12 cellular contexts compared by ENCODE assay signal in genomic region chr15:63094495-63094931, GRCh38. TPM values are rescaled to one million over a fixed set of nuclear protein-coding genes. Genes with fewer than 3 reads are reported as not detected.
DNase-seq lines count a peak whose midpoint lies in the region; ATAC-seq and TF ChIP-seq lines count a peak whose summit lies in the region.
"Had no signal": no experiment of that assay in that cellular context is flagged by ENCODE, and none has a peak within 500 bp of the region (broad histone marks: within the 10 kb centered on the region; RNA-seq: fewer than 3 reads in every experiment).

No MANE protein-coding gene starts in this region.

- ATAC-seq in activated T-helper 17 cell treated with anti-CD3 and anti-CD28 coated beads, Interleukin-2, amount 50 U/mL, for 72 hours (replicated peaks), result no peak

- intact Hi-C loops in tibial artery (cut with DNase I; ENCODE audit: low total_unique reads), result loop anchor here (5.0 kb wide), 2 partner anchors 47 to 312 kb away; no protein-coding TSS in a partner anchor

- DNase-seq in SHP77 (lab: John Stamatoyannopoulos, UW) (peak; percentile 1 to 17), SHP77 treated with DMSO at 0.1 percent for 48 hours (lab: John Stamatoyannopoulos, UW) (no peak), SJSA1 (ENCODE audit: low read depth in 1 of 2, low spot score in 2 of 2) (peak; percentile 65 to 86), cardiac muscle cell (ENCODE audit: low read depth in 1 of 2, low spot score in 1 of 2) (peak in 1 of 2 donors; percentile 69), tibial artery (no peak), epidermal melanocyte (ENCODE audit: insufficient read length, low spot score) (no peak)
- no peak for DNase-seq in stimulated activated CD4-positive, alpha-beta T cell treated with anti-CD3 and anti-CD28 coated beads, Interleukin-4, amount 100 ng/mL, for 24 hours
- DNase-seq: activated CD4-positive, alpha-beta memory T cell treated with anti-CD3 and anti-CD28 coated beads, Interleukin-2, amount 10 ng/mL, durations not matched to agents 7 days and 5 days; activated naive CD8-positive, alpha-beta T cell treated with anti-CD3 and anti-CD28 coated beads for 36 hours; effector memory CD8-positive, alpha-beta T cell had no signal

- H3K4me1 Mint-ChIP-seq in activated T-helper 17 cell treated with anti-CD3 and anti-CD28 coated beads, Interleukin-2, amount 50 U/mL, for 72 hours, result peaks cover 4% of the 10 kb centered on the region

- TF ChIP-seq CTCF in cardiac muscle cell (IDR thresholded peaks at IDR 0.05; ENCODE audit: low read depth, low read length) (no peak), tibial artery (IDR thresholded peaks at IDR 0.05) (no peak)

- H3K36me3 Mint-ChIP-seq in activated T-helper 17 cell treated with anti-CD3 and anti-CD28 coated beads, Interleukin-2, amount 50 U/mL, for 72 hours (ENCODE audit: low read depth), result no peaks in the 10 kb centered on the region
- H3K36me3 Mint-ChIP-seq: activated naive CD8-positive, alpha-beta T cell treated with anti-CD3 and anti-CD28 coated beads for 36 hours had no signal

- no peak overlapping the region for H3K4me3 Mint-ChIP-seq in activated T-helper 17 cell treated with anti-CD3 and anti-CD28 coated beads, Interleukin-2, amount 50 U/mL, for 72 hours
- H3K4me3 Mint-ChIP-seq: activated CD4-positive, alpha-beta memory T cell treated with anti-CD3 and anti-CD28 coated beads, Interleukin-2, amount 10 ng/mL, durations not matched to agents 7 days and 5 days; activated naive CD8-positive, alpha-beta T cell treated with anti-CD3 and anti-CD28 coated beads for 36 hours; B cell; effector memory CD8-positive, alpha-beta T cell had no signal

- H3K9me3 Mint-ChIP-seq in activated T-helper 17 cell treated with anti-CD3 and anti-CD28 coated beads, Interleukin-2, amount 50 U/mL, for 72 hours, result no peaks in the 10 kb centered on the region
- H3K9me3 Mint-ChIP-seq: activated CD4-positive, alpha-beta memory T cell treated with anti-CD3 and anti-CD28 coated beads, Interleukin-2, amount 10 ng/mL, durations not matched to agents 7 days and 5 days; activated naive CD8-positive, alpha-beta T cell treated with anti-CD3 and anti-CD28 coated beads for 36 hours; effector memory CD8-positive, alpha-beta T cell had no signal

- H3K4me3 ChIP-seq in SJSA1 (no peak overlapping the region), cardiac muscle cell (no peak overlapping the region), tibial artery (no peak overlapping the region)

- no peaks in the 10 kb centered on the region for H3K27me3 ChIP-seq in SJSA1 (replicated peaks)
- no peaks in the 10 kb centered on the region for H3K27me3 ChIP-seq in cardiac muscle cell
- H3K27me3 ChIP-seq in tibial artery, result no peaks in the 10 kb centered on the region

- H3K9me3 ChIP-seq in SJSA1 (replicated peaks) (no peaks in the 10 kb centered on the region), cardiac muscle cell (ENCODE audit: low read depth) (no peaks in the 10 kb centered on the region), tibial artery (no peaks in the 10 kb centered on the region)

- H3K27ac Mint-ChIP-seq in activated T-helper 17 cell treated with anti-CD3 and anti-CD28 coated beads, Interleukin-2, amount 50 U/mL, for 72 hours, result no peak overlapping the region
- H3K27ac Mint-ChIP-seq: activated CD4-positive, alpha-beta memory T cell treated with anti-CD3 and anti-CD28 coated beads, Interleukin-2, amount 10 ng/mL, durations not matched to agents 7 days and 5 days; activated naive CD8-positive, alpha-beta T cell treated with anti-CD3 and anti-CD28 coated beads for 36 hours; B cell; effector memory CD8-positive, alpha-beta T cell had no signal

- H3K27me3 Mint-ChIP-seq in activated T-helper 17 cell treated with anti-CD3 and anti-CD28 coated beads, Interleukin-2, amount 50 U/mL, for 72 hours, result no peaks in the 10 kb centered on the region
- H3K27me3 Mint-ChIP-seq: activated naive CD8-positive, alpha-beta T cell treated with anti-CD3 and anti-CD28 coated beads for 36 hours; B cell had no signal

- H3K27ac ChIP-seq in SJSA1 (peak overlapping the region; percentile 97), cardiac muscle cell (peak overlapping the region; percentile 90), tibial artery (peak overlapping the region; percentile 32 to 37)

- H3K36me3 ChIP-seq in SJSA1, result no peaks in the 10 kb centered on the region
- no peaks in the 10 kb centered on the region for H3K36me3 ChIP-seq in cardiac muscle cell
- no peaks in the 10 kb centered on the region for H3K36me3 ChIP-seq in tibial artery

- H3K4me1 ChIP-seq in SJSA1 (replicated peaks), result peaks cover 78% of the 10 kb centered on the region
- peaks cover 13% of the 10 kb centered on the region for H3K4me1 ChIP-seq in cardiac muscle cell (ENCODE audit: low read depth)
- H3K4me1 ChIP-seq in tibial artery, result peaks cover 0 to 15% (median 6%) of the 10 kb centered on the region in 4 donors

RNA-seq across cellular contexts. Expression of gene LACTB, which starts 27.1 kb away (rescaled TPM):
- total RNA-seq in SJSA1 (2014; rRNA removed; shearing (Covaris generic)), result 71.8 and 100 TPM in 2 replicates
- total RNA-seq in cardiac muscle cell, result 13.3 and 14.1 TPM in 2 replicates
- 14.0 and 18.0 TPM in 2 replicates for polyA plus RNA-seq in cardiac muscle cell
- 10 to 100 TPM; 20.3 to 26.0 TPM for total RNA-seq in activated T-helper 17 cell treated with anti-CD3 and anti-CD28 coated beads, Interleukin-2, amount 50 U/mL, for 72 hours

RNA-seq across cellular contexts. Expression of gene TPM1, which starts 52.0 kb away (rescaled TPM):
- 1,245 and 1,667 TPM in 2 replicates for total RNA-seq in SJSA1 (2014; rRNA removed; shearing (Covaris generic))
- 6,553 and 8,453 TPM in 2 replicates for total RNA-seq in cardiac muscle cell
- polyA plus RNA-seq in cardiac muscle cell, result 7,519 and 10,138 TPM in 2 replicates
- total RNA-seq in activated T-helper 17 cell treated with anti-CD3 and anti-CD28 coated beads, Interleukin-2, amount 50 U/mL, for 72 hours, result 1 to 10 TPM; 3.0 to 9.7 TPM

Comparison
In these comparisons a context has a peak if more than half of its experiments do, and no peak if none do; other contexts are left out.
1. DNase-seq: peak in SHP77 (2 of 2) and SJSA1 (2 of 2); none in SHP77 treated with DMSO at 0.1 percent for 48 hours (single experiment), tibial artery (0 of 2), epidermal melanocyte (single experiment) and stimulated activated CD4-positive, alpha-beta T cell treated with anti-CD3 and anti-CD28 coated beads, Interleukin-4, amount 100 ng/mL, for 24 hours (single experiment).
2. H3K27ac ChIP-seq: peak in every context shown above with its lines; median percentile 97 in SJSA1; 90 in cardiac muscle cell; 34 in tibial artery.
3. RNA of gene TPM1, which starts 52.0 kb away (total RNA-seq): 6,553 to 8,453 TPM in cardiac muscle cell and 1,245 to 1,667 TPM in SJSA1; 3.0 to 9.7 TPM in activated T-helper 17 cell treated with anti-CD3 and anti-CD28 coated beads, Interleukin-2, amount 50 U/mL, for 72 hours; every median in the first group is over 100 times any median in the second.